Comparison of ENCODE assay signal across 24 cellular contexts in the genomic region with DNA sequence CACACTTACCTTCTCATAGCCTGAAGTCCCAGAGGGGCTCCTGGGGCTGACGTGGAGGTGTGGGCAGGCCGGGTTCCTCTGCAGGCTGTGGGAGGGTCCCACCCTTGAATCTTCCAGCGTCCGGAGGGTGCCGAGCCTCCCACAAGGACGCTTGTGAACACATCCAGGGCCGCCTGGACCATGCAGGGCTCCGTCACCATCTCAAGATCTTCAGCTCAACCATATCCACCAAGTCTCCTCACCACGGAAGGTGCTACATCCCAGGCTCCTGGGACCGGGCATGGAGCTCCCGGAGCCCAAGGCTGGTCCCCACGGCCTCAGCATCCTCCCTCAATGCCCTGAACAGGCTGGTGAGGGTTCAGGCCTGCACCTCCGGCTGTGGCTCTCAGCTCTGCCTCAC. TPM values are rescaled to one million over a fixed set of nuclear protein-coding genes. Genes with fewer than 3 reads are reported as not detected.
DNase-seq lines count a peak whose midpoint lies in the region; TF ChIP-seq lines count a peak whose summit lies in the region.
"Had no signal": no experiment of that assay in that cellular context is flagged by ENCODE, and none has a peak within 500 bp of the region (broad histone marks: within the 10 kb centered on the region; RNA-seq: fewer than 3 reads in every experiment).

No MANE protein-coding gene starts in this region.

- H3K4me3 Mint-ChIP-seq in CD14-positive monocyte (peak overlapping the region in 1 of 2 donors; percentile 6), chondrocyte (ENCODE audit: unreplicated experiment) (no peak overlapping the region), neural progenitor cell (no peak overlapping the region)
- H3K4me3 Mint-ChIP-seq: B cell, HFFc6 had no signal

- no peaks in the 10 kb centered on the region for H3F3A ChIP-seq in neural progenitor cell (ENCODE audit: low read depth)

- no peaks in the 10 kb centered on the region for H3K36me3 ChIP-seq in neural progenitor cell
- H3K36me3 ChIP-seq: HAP-1 had no signal

- H3K27ac ChIP-seq in neural progenitor cell (no peak overlapping the region), dorsolateral prefrontal cortex (no peak overlapping the region)
- H3K27ac ChIP-seq: 22Rv1, KMS-11, PC-9 had no signal

- H3K9ac ChIP-seq in neural progenitor cell, result no peak overlapping the region
- H3K9ac ChIP-seq: KMS-11 had no signal

- H3K4me1 Mint-ChIP-seq in CD14-positive monocyte (peaks cover 50% of the 10 kb centered on the region), chondrocyte (ENCODE audit: low read depth) (no peaks in the 10 kb centered on the region), neural progenitor cell (peaks cover 5% of the 10 kb centered on the region)

- no peak overlapping the region for H2AFZ ChIP-seq in neural progenitor cell (replicated peaks)
- H2AFZ ChIP-seq: PC-9 had no signal

- H3K9me3 Mint-ChIP-seq in CD14-positive monocyte (peaks cover 0 to 13% (median 2%) of the 10 kb centered on the region in 7 donors), chondrocyte (ENCODE audit: low read depth) (no peaks in the 10 kb centered on the region), neural progenitor cell (peaks cover 4% of the 10 kb centered on the region)

- no peaks in the 10 kb centered on the region for H3K79me2 ChIP-seq in neural progenitor cell (ENCODE audit: low read depth)

- no peaks in the 10 kb centered on the region for H3K36me3 Mint-ChIP-seq in CD14-positive monocyte
- H3K36me3 Mint-ChIP-seq in chondrocyte (ENCODE audit: low read depth), result no peaks in the 10 kb centered on the region
- H3K36me3 Mint-ChIP-seq in neural progenitor cell, result peaks cover 3% of the 10 kb centered on the region
- H3K36me3 Mint-ChIP-seq: CD4-positive, CD25-positive, alpha-beta regulatory T cell had no signal

- H3K4me3 ChIP-seq in neural progenitor cell (no peak overlapping the region), dorsolateral prefrontal cortex (no peak overlapping the region)
- H3K4me3 ChIP-seq: HAP-1, PC-9 had no signal

- no peaks in the 10 kb centered on the region for H3K4me1 ChIP-seq in neural progenitor cell
- H3K4me1 ChIP-seq: HAP-1 had no signal

- no peaks in the 10 kb centered on the region for H3K9me3 ChIP-seq in neural progenitor cell (ENCODE audit: low read depth)
- H3K9me3 ChIP-seq: HAP-1 had no signal

- H3K27me3 ChIP-seq in neural progenitor cell (peaks cover 72% of the 10 kb centered on the region), dorsolateral prefrontal cortex (no peaks in the 10 kb centered on the region)

- intact Hi-C loops in CD14-positive monocyte (cut with micrococcal nuclease) (no loop called here), dorsolateral prefrontal cortex (cut with DNase I) (no loop called here)

- H3K27me3 Mint-ChIP-seq in CD14-positive monocyte (ENCODE audit: low read depth in 3 of 3) (peaks cover 6 to 33% (median 18%) of the 10 kb centered on the region in 3 donors), chondrocyte (ENCODE audit: low read depth) (peaks cover 17% of the 10 kb centered on the region), neural progenitor cell (ENCODE audit: insufficient read depth, low read depth) (peaks cover 20% of the 10 kb centered on the region)
- H3K27me3 Mint-ChIP-seq: B cell had no signal

- no peak for TF ChIP-seq CTCF in CD14-positive monocyte (IDR thresholded peaks at IDR 0.05)
- TF ChIP-seq CTCF in chondrocyte (IDR thresholded peaks at IDR 0.05), result no peak
- TF ChIP-seq CTCF in neural progenitor cell (IDR thresholded peaks at IDR 0.05), result no peak
- no peak for TF ChIP-seq CTCF in dorsolateral prefrontal cortex (IDR thresholded peaks at IDR 0.05 in 54 of 56, conservative IDR thresholded peaks at IDR 0.05 in 2 of 56; ENCODE audit: low read depth in 1 of 56, partially characterized antibody in 56 of 56)

- no peaks in the 10 kb centered on the region for H4K20me1 ChIP-seq in neural progenitor cell (ENCODE audit: low read depth)

- DNase-seq in DMS79 (lab: John Stamatoyannopoulos, UW), result peak; percentile 12
- DNase-seq in DMS79 treated with DMSO at 0.1 percent for 48 hours (lab: John Stamatoyannopoulos, UW), result no peak
- no peak for DNase-seq in CD14-positive monocyte (ENCODE audit: low spot score)
- peak; percentile 50 for DNase-seq in chondrocyte (ENCODE audit: low spot score)
- DNase-seq in neural progenitor cell (ENCODE audit: low spot score), result no peak
- no peak for DNase-seq in dorsolateral prefrontal cortex
- DNase-seq in epidermal melanocyte (ENCODE audit: insufficient read length, low spot score), result no peak
- no peak for DNase-seq in Kasumi-1 (lab: John Stamatoyannopoulos, UW)
- DNase-seq: CD4-positive, CD25-positive, alpha-beta regulatory T cell; DMS153; GOT3; HFFc6; NCI-H1048; NCI-H1694; NCI-H2029 treated with DMSO at 0.1 percent for 48 hours; NCI-H446 treated with DMSO at 0.1 percent for 48 hours; NCI-H526; PC-9; RPMI8226; SHP77 treated with DMSO at 0.1 percent for 48 hours had no signal

- H3K27ac Mint-ChIP-seq in CD14-positive monocyte, result peak overlapping the region in 4 of 7 donors; percentile 14 to 87 (median 34)
- no peak overlapping the region for H3K27ac Mint-ChIP-seq in chondrocyte (ENCODE audit: unreplicated experiment)
- peak overlapping the region; percentile 69 for H3K27ac Mint-ChIP-seq in neural progenitor cell
- H3K27ac Mint-ChIP-seq: B cell, HFFc6 had no signal

- H3K4me2 ChIP-seq in neural progenitor cell, result no peak overlapping the region
- H3K4me2 ChIP-seq: KMS-11, PC-9 had no signal

RNA-seq across cellular contexts. Expression of gene FBRSL1, which starts 10.7 kb away (rescaled TPM):
- polyA plus RNA-seq in CD14-positive monocyte, result under 1 TPM; 0.39 to 0.74 TPM
- total RNA-seq in chondrocyte (35.3 to 41.6 TPM (median 41.1 TPM) in 3 replicates), neural progenitor cell (ENCODE audit: low replicate concordance) (7.4 and 30.6 TPM in 2 replicates), dorsolateral prefrontal cortex (100 to 1,000 TPM in 3 of 120 experiments, 10 to 100 TPM in 117; 41.4 to 125 (median 65.3) TPM)

Comparison
In these comparisons a context has a peak if more than half of its experiments do, and no peak if none do; other contexts are left out.
1. DNase-seq: peak in DMS79 (single experiment) and chondrocyte (single experiment); none in DMS79 treated with DMSO at 0.1 percent for 48 hours (single experiment), CD14-positive monocyte (single experiment), neural progenitor cell (single experiment), dorsolateral prefrontal cortex (0 of 10), epidermal melanocyte (single experiment) and Kasumi-1 (0 of 2).